ENCODE assay signal across 18 cellular contexts in the genomic region with DNA sequence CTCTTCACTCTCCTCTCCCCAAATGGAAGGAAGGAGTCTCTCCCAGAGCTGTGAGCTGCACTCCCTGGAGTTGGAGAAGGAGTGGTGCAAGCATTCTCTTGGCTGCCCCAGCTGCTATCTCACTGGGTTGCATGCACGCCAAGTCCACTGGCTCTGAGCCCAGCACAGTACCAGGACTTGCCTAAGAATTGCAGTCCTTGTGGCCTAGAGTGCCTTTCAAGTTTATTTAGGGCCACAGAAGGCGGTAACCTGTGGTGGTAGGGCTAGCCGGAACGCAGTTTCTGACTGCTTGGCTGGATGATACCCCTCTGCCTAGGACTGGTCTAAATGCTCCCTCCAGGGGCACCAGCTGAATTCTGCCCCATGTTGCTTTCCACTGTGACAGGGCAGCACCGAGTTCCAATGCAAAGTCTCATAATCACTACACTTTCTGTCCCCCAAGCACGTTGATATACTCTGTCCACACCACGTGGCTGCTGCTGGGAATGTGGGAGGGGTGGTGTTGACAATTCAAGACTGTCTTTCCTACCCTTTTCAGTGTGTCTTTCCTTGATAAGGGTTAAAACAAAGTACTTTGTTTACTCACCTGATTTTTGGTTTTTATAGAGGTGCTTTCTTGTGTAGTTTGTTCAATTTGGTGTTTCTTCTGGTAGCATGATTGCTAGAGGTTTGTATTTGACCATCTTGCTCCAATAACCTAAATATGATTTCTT. TPM values are rescaled to one million over a fixed set of nuclear protein-coding genes. Genes with fewer than 3 reads are reported as not detected.
DNase-seq lines count a peak whose midpoint lies in the region; ATAC-seq, FAIRE-seq and TF ChIP-seq lines count a peak whose summit lies in the region.
"Had no signal": no experiment of that assay in that cellular context is flagged by ENCODE, and none has a peak within 500 bp of the region (broad histone marks: within the 10 kb centered on the region; RNA-seq: fewer than 3 reads in every experiment).

No MANE protein-coding gene starts in this region.

- H4K20me1 ChIP-seq in fibroblast of lung (ENCODE audit: control insufficient read depth, extremely low read depth, insufficient read depth, low read length): no peaks in the 10 kb centered on the region

- H3K27ac ChIP-seq in Panc1 (ENCODE audit: low read length) (no peak overlapping the region), fibroblast of lung (ENCODE audit: insufficient read depth, low read length) (no peak overlapping the region), tibial artery (no peak overlapping the region)
- H3K27ac ChIP-seq: colonic mucosa, skin epidermis had no signal

- peak; percentile 81 for DNase-seq in DMS 273 (lab: John Stamatoyannopoulos, UW; ENCODE audit: unreplicated experiment)
- DNase-seq in Panc1 (ENCODE audit: low read depth, low spot score): no peak
- peak; percentile 45 to 51 for DNase-seq in fibroblast of lung (ENCODE audit: low read depth in 2 of 2)
- DNase-seq in myocyte (ENCODE audit: low read depth): peak; percentile 74
- DNase-seq in tibial artery: no peak
- no peak for DNase-seq in EL
- DNase-seq in HTR-8/SVneo (ENCODE audit: insufficient read length, low spot score): no peak
- DNase-seq in COR-L47 (lab: John Stamatoyannopoulos, UW): no peak
- DNase-seq: activated CD4-positive, alpha-beta T cell treated with anti-CD3 and anti-CD28 coated beads for 48 hours; activated T-cell treated with anti-CD3 and anti-CD28 coated beads, Interleukin-2, amount 50 U/mL, for 4 hours; AML-193; colonic mucosa; HFFc6; mesendoderm; NCI-H2029 treated with DMSO at 0.1 percent for 48 hours; T-helper 9 cell had no signal

- no peaks in the 10 kb centered on the region for H3K27me3 ChIP-seq in Panc1 (ENCODE audit: control insufficient read depth, insufficient read depth, low read length)
- H3K27me3 ChIP-seq in fibroblast of lung (ENCODE audit: control insufficient read depth, insufficient read depth, low read length): no peaks in the 10 kb centered on the region
- no peaks in the 10 kb centered on the region for H3K27me3 ChIP-seq in tibial artery
- H3K27me3 ChIP-seq: colonic mucosa had no signal

- no peaks in the 10 kb centered on the region for H3K9me3 ChIP-seq in Panc1 (ENCODE audit: control insufficient read depth, insufficient read depth, low read depth, low read length)
- no peaks in the 10 kb centered on the region for H3K9me3 ChIP-seq in fibroblast of lung (ENCODE audit: control insufficient read depth, insufficient read depth, low read depth, low read length)
- H3K9me3 ChIP-seq in tibial artery: no peaks in the 10 kb centered on the region
- H3K9me3 ChIP-seq: colonic mucosa had no signal

- H3K9ac ChIP-seq in fibroblast of lung (ENCODE audit: insufficient read depth, low read length): no peak overlapping the region

- 0 out of 2 replicates have a peak, but pooled peaks have one; percentile 56 for ATAC-seq in Panc1
- ATAC-seq: activated T-cell treated with anti-CD3 and anti-CD28 coated beads, Interleukin-2, amount 50 U/mL, for 4 hours; stimulated activated effector memory CD8-positive, alpha-beta T cell treated with anti-CD3 and anti-CD28 coated beads, Interleukin-12 subunit alpha, Interleukin-12 subunit beta, amount 100 ng/mL, for 72 hours had no signal

- in situ Hi-C loops in Panc1 (cut with HindIII; ENCODE audit: low pct_unique_long_range_greater_than_20kb, low sequenced_read_pairs): no loop called here

- H3K4me1 ChIP-seq in Panc1 (ENCODE audit: control insufficient read depth, insufficient read depth, low read length) (no peaks in the 10 kb centered on the region), fibroblast of lung (ENCODE audit: control insufficient read depth, extremely low read depth, insufficient read depth, low read length) (no peaks in the 10 kb centered on the region), tibial artery (no peaks in the 10 kb centered on the region)
- H3K4me1 ChIP-seq: colonic mucosa had no signal

- POLR2A ChIA-PET in Panc1 (lab: Charles Lee): no interaction called here

- no peak overlapping the region for H2AFZ ChIP-seq in fibroblast of lung (ENCODE audit: low read length)

- CTCF ChIA-PET in Panc1 (lab: Charles Lee): no interaction called here

- intact Hi-C loops in Panc1 (cut with micrococcal nuclease; ENCODE audit: unreplicated experiment): no loop called here
- intact Hi-C loops in tibial artery (cut with DNase I; ENCODE audit: low total_unique reads): no loop called here

- no peak overlapping the region for H3K4me2 ChIP-seq in fibroblast of lung (ENCODE audit: extremely low read depth, insufficient read depth, low read length)

- no TSS peak for BruUV-seq in Panc1 (replicated peaks; lab: Mats Ljungman, UMichigan)

- no peak for TF ChIP-seq CTCF in Panc1 (IDR thresholded peaks at IDR 0.05)
- TF ChIP-seq CTCF in fibroblast of lung (conservative IDR thresholded peaks at IDR 0.05 in 1 of 2, IDR thresholded peaks at IDR 0.05 in 1 of 2; ENCODE audit: low read depth in 1 of 2, low read length in 2 of 2): no peak
- TF ChIP-seq CTCF in tibial artery (IDR thresholded peaks at IDR 0.05): no peak

- no peak for FAIRE-seq in HTR-8/SVneo (lab: Jason Lieb, UNC)

- H3K36me3 ChIP-seq in Panc1 (ENCODE audit: control insufficient read depth, insufficient read depth, low read length) (no peaks in the 10 kb centered on the region), fibroblast of lung (ENCODE audit: control insufficient read depth, insufficient read depth, low read length) (peaks cover 1% of the 10 kb centered on the region), tibial artery (peaks cover 0 to 8% (median 7%) of the 10 kb centered on the region in 3 donors)
- H3K36me3 ChIP-seq: colonic mucosa had no signal

- H3K4me3 ChIP-seq in Panc1 (ENCODE audit: low read depth in 2 of 2, low read length in 2 of 2): no peak overlapping the region
- H3K4me3 ChIP-seq in fibroblast of lung (replicated peaks in 1 of 4; ENCODE audit: control extremely low read depth in 1 of 4, insufficient read depth in 1 of 4, low read depth in 3 of 4, low read length in 4 of 4): no peak overlapping the region
- H3K4me3 ChIP-seq in tibial artery: no peak overlapping the region
- H3K4me3 ChIP-seq: colonic mucosa, skin epidermis had no signal

- no peaks in the 10 kb centered on the region for H3K79me2 ChIP-seq in fibroblast of lung (ENCODE audit: control insufficient read depth, insufficient read depth, low read length)

RNA-seq across cellular contexts. Expression of a gene that starts 57.0 kb away (rescaled TPM):
- total RNA-seq in Panc1 (2021; ENCODE audit: unreplicated experiment) (61.5 TPM), fibroblast of lung (14.4 and 25.9 TPM in 2 replicates), myocyte (31.2 and 33.4 TPM in 2 replicates)
- 21.6 TPM for polyA plus RNA-seq in Panc1 (2012; ENCODE audit: insufficient read length)
- polyA plus RNA-seq in fibroblast of lung: 55.4 and 64.4 TPM in 2 replicates
- polyA plus RNA-seq in fibroblast of lung (2012): 31.3 and 32.1 TPM in 2 replicates
- 5.8 and 7.4 TPM in 2 replicates for polyA minus RNA-seq in fibroblast of lung (ENCODE audit: low replicate concordance)
- 16.5 TPM for polyA plus RNA-seq in myocyte (2012)

RNA-seq across cellular contexts. Expression of a gene that starts 57.3 kb away (rescaled TPM):
- total RNA-seq in Panc1 (2021; ENCODE audit: unreplicated experiment) (20.4 TPM), fibroblast of lung (19.8 and 24.4 TPM in 2 replicates), myocyte (30.3 and 35.6 TPM in 2 replicates)
- 14.5 TPM for polyA plus RNA-seq in Panc1 (2012; ENCODE audit: insufficient read length)
- 45.5 and 52.5 TPM in 2 replicates for polyA plus RNA-seq in fibroblast of lung
- 32.1 and 39.1 TPM in 2 replicates for polyA plus RNA-seq in fibroblast of lung (2012)
- 2.4 and 5.9 TPM in 2 replicates for polyA minus RNA-seq in fibroblast of lung (ENCODE audit: low replicate concordance)
- polyA plus RNA-seq in myocyte (2012): 31.4 TPM

Comparison
In these comparisons a context has a peak if more than half of its experiments do, and no peak if none do; other contexts are left out.
1. DNase-seq: peak in DMS 273 (single experiment), fibroblast of lung (2 of 2) and myocyte (single experiment); none in Panc1 (single experiment), tibial artery (0 of 2), EL (single experiment), HTR-8/SVneo (single experiment) and COR-L47 (single experiment).